7 cellular contexts compared by ENCODE assay signal in the genomic region with DNA sequence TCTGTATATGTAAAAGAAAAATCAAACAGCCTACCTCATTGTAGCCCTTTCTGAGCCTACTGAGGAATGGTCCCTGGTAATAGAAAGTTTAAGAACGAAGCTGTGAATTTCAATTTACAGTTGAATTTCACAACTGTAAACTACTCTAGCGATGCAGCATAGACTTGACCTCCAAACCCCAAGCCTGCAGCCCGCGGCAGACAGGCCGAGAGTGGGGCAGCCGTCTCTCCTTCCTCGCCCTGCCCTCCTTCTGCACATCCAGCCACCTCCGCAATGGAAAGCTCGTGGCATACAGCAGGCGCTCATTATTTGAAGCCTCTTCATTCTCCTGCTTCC. TPM values are rescaled to one million over a fixed set of nuclear protein-coding genes. Genes with fewer than 3 reads are reported as not detected.
DNase-seq lines count a peak whose midpoint lies in the region; ATAC-seq, FAIRE-seq and TF ChIP-seq lines count a peak whose summit lies in the region.

No MANE protein-coding gene starts in this region.

- DNase-seq in MG63 (no peak), epithelial cell of proximal tubule (ENCODE audit: low read depth) (no peak), pancreas (no peak), DMS 273 (lab: John Stamatoyannopoulos, UW; ENCODE audit: unreplicated experiment) (no peak), NCI-H2107 treated with DMSO at 0.1 percent for 48 hours (lab: John Stamatoyannopoulos, UW; ENCODE audit: unreplicated experiment) (no peak), NCI-H146 treated with DMSO at 0.1 percent for 48 hours (lab: John Stamatoyannopoulos, UW; ENCODE audit: unreplicated experiment) (no peak)

- H3K36me3 ChIP-seq in MG63 (no peaks in the 10 kb centered on the region), pancreas (no peaks in the 10 kb centered on the region)

- H3K9me3 ChIP-seq in MG63, result no peaks in the 10 kb centered on the region
- H3K9me3 ChIP-seq in pancreas, result no peaks in the 10 kb centered on the region

- H3K4me3 ChIP-seq in MG63, result peak overlapping the region; percentile 52
- peak overlapping the region; percentile 72 for H3K4me3 ChIP-seq in epithelial cell of proximal tubule (ENCODE audit: low read depth, low read length)
- H3K4me3 ChIP-seq in pancreas, result peak overlapping the region; percentile 51 to 73 (median 54)

- intact Hi-C loops in pancreas (cut with DNase I), result no loop called here

- TF ChIP-seq CTCF in epithelial cell of proximal tubule (conservative IDR thresholded peaks at IDR 0.05; ENCODE audit: low read depth, low read length) (no peak), pancreas (IDR thresholded peaks at IDR 0.05) (no peak)

- H3K27me3 ChIP-seq in MG63 (0 out of 2 replicates have a peak, but pooled peaks cover 3% of the 10 kb centered on the region), pancreas (no peaks in the 10 kb centered on the region)

- peak overlapping the region in 2 of 4 donors; percentile 48 to 78 for H3K27ac ChIP-seq in pancreas

- WGBS in pancreas, 2 donors, result 12 to 16% methylated on average over 10 of the region's 10 CpGs

- peaks cover 0 to 4% (median 0%) of the 10 kb centered on the region in 3 donors for H3K4me1 ChIP-seq in pancreas

- ATAC-seq in GM21367 (IDR thresholded peaks at IDR 0.05; ENCODE audit: unreplicated experiment) (peak; percentile 11), pancreas (peak; percentile 17 to 29 (median 22))

- no peak for FAIRE-seq in pancreas (lab: Jason Lieb, UNC)

RNA-seq across cellular contexts. Expression of gene RNASE2, which starts 15.3 kb away (rescaled TPM):
- not detected in 2 replicates for total RNA-seq in MG63 (2014; rRNA removed; shearing (Covaris generic); ENCODE audit: low replicate concordance)
- total RNA-seq in epithelial cell of proximal tubule (not detected in 2 replicates), pancreas (1 to 10 TPM in 2 of 6 donors, under 1 TPM in 3, not detected in 1; 0.28 to 1.3 (median 0.72) TPM)
- polyA plus RNA-seq in pancreas, result under 1 TPM; 0.27 to 0.45 TPM

RNA-seq across cellular contexts. Expression of gene METTL17, which starts 19.2 kb away (rescaled TPM):
- total RNA-seq in MG63 (2014; rRNA removed; shearing (Covaris generic); ENCODE audit: low replicate concordance), result 46.7 and 72.0 TPM in 2 replicates
- total RNA-seq in epithelial cell of proximal tubule (63.5 and 118 TPM in 2 replicates), pancreas (10 to 100 TPM; 19.0 to 34.1 (median 25.6) TPM)
- 100 to 1,000 TPM in 1 of 2 donors, 10 to 100 TPM in 1; 61.2 to 103 TPM for polyA plus RNA-seq in pancreas

RNA-seq across cellular contexts. Expression of gene SLC39A2, which starts 28.5 kb away (rescaled TPM):
- not detected in 2 replicates for total RNA-seq in MG63 (2014; rRNA removed; shearing (Covaris generic); ENCODE audit: low replicate concordance)
- not detected in 2 replicates for total RNA-seq in epithelial cell of proximal tubule
- total RNA-seq in pancreas, result not detected
- polyA plus RNA-seq in pancreas, result under 1 TPM in 1 of 2 donors, not detected in 1; 0.09 TPM

RNA-seq across cellular contexts. Expression of gene NDRG2, which starts 54.2 kb away (rescaled TPM):
- total RNA-seq in MG63 (2014; rRNA removed; shearing (Covaris generic); ENCODE audit: low replicate concordance), result 17.5 and 51.7 TPM in 2 replicates
- total RNA-seq in epithelial cell of proximal tubule, result 6.7 and 16.0 TPM in 2 replicates
- 10 to 100 TPM; 37.5 to 75.4 (median 47.4) TPM for total RNA-seq in pancreas
- 100 to 1,000 TPM; 104 to 159 TPM for polyA plus RNA-seq in pancreas

RNA-seq across cellular contexts. Expression of gene TPPP2, which starts 59.4 kb away (rescaled TPM):
- total RNA-seq in MG63 (2014; rRNA removed; shearing (Covaris generic); ENCODE audit: low replicate concordance), result not detected in 2 replicates
- total RNA-seq in epithelial cell of proximal tubule (not detected in 2 replicates), pancreas (under 1 TPM in 1 of 6 donors, not detected in 5; 0.23 TPM)
- under 1 TPM; 0.46 to 0.59 TPM for polyA plus RNA-seq in pancreas
